In the genomic region with DNA sequence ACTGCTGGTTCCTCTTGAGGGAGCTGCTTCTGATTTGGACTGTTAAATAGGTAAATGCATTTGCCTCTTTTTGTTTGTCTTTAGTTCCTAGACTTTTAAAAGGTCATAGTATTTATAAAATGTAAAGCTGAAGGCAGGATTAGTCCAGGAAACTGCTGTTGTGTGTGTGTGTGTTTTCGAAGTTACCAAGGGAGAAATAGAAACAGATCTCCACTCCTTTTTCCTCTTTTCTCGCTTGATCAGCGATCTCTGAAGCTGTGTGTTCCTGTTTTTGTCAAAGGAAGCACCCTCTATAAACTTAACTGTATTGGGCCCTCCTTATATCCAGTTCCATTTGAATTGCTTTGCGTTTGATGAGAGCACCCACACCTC, we compare ENCODE assay signal across 8 cellular contexts. TPM values are rescaled to one million over a fixed set of nuclear protein-coding genes. Genes with fewer than 3 reads are reported as not detected.
A peak's percentile ranks its signal among the peaks of the same experiment; 100 is the strongest.
DNase-seq lines count a peak whose midpoint lies in the region; ATAC-seq and TF ChIP-seq lines count a peak whose summit lies in the region.

No MANE protein-coding gene starts in this region.

- H3K27ac Mint-ChIP-seq in dendritic cell treated with granulocyte-macrophage colony-stimulating factor and Interleukin-4, amounts not matched to agents 40 ng/mL and 50 ng/mL, for 4 days, result peak overlapping the region; percentile 100
- peak overlapping the region; percentile 99 for H3K27ac Mint-ChIP-seq in memory B cell

- H3K4me2 ChIP-seq in PC-9, result peak overlapping the region; percentile 95

- H3K4me3 Mint-ChIP-seq in dendritic cell treated with granulocyte-macrophage colony-stimulating factor and Interleukin-4, amounts not matched to agents 40 ng/mL and 50 ng/mL, for 4 days, result peak overlapping the region; percentile 99
- H3K4me3 Mint-ChIP-seq in memory B cell, result peak overlapping the region; percentile 99

- H3K4me1 ChIP-seq in PC-9 (replicated peaks; ENCODE audit: insufficient read depth), result peaks cover 19% of the 10 kb centered on the region
- H3K4me1 ChIP-seq in uterus, result no peaks in the 10 kb centered on the region

- no peak overlapping the region for H3K27ac ChIP-seq in PC-9
- H3K27ac ChIP-seq in uterus, result peak overlapping the region; percentile 88 to 89

- no peaks in the 10 kb centered on the region for H3K36me3 ChIP-seq in PC-9 (ENCODE audit: low read depth)
- H3K36me3 ChIP-seq in uterus, result no peaks in the 10 kb centered on the region

- peak in 2 of 3 experiments; percentile 27 to 39 for DNase-seq in NCI-H1417 (lab: John Stamatoyannopoulos, UW)
- DNase-seq in NCI-H1417 treated with DMSO at 0.1 percent for 48 hours (lab: John Stamatoyannopoulos, UW), result no peak
- DNase-seq in PC-9, result no peak
- peak in 1 of 2 donors; percentile 61 for DNase-seq in memory B cell (ENCODE audit: low spot score in 2 of 2)
- no peak for DNase-seq in uterus
- no peak for DNase-seq in OCI-M2 (lab: John Stamatoyannopoulos, UW; ENCODE audit: unreplicated experiment)

- H3K27me3 ChIP-seq in PC-9 (ENCODE audit: insufficient read depth, low read depth) (no peaks in the 10 kb centered on the region), uterus (no peaks in the 10 kb centered on the region)

- CTCF ChIA-PET in PC-9 (lab: Charles Lee), result no interaction called here

- peaks cover 4% of the 10 kb centered on the region; the same call in 1 of the 2 replicates for H3F3A ChIP-seq in PC-9 (ENCODE audit: insufficient read depth, low read depth)

- no peak for TF ChIP-seq POLR2A in uterus (IDR thresholded peaks at IDR 0.05)

- POLR2A ChIA-PET in PC-9 (lab: Charles Lee; ENCODE audit: unreplicated experiment), result interaction anchor here (0.6 kb wide), 1 partner anchor 91 kb away, joined by 3 read pairs; no protein-coding TSS in a partner anchor

- peaks cover 48% of the 10 kb centered on the region for H3K4me1 Mint-ChIP-seq in dendritic cell treated with granulocyte-macrophage colony-stimulating factor and Interleukin-4, amounts not matched to agents 40 ng/mL and 50 ng/mL, for 4 days (ENCODE audit: low read depth)
- H3K4me1 Mint-ChIP-seq in memory B cell, result peaks cover 34% of the 10 kb centered on the region

- TF ChIP-seq CTCF in PC-9 (conservative IDR thresholded peaks at IDR 0.05) (no peak), uterus (IDR thresholded peaks at IDR 0.05) (no peak)

- H3K9me3 ChIP-seq in PC-9 (ENCODE audit: insufficient read depth, low read depth), result no peaks in the 10 kb centered on the region
- H3K9me3 ChIP-seq in uterus, result no peaks in the 10 kb centered on the region

- BruUV-seq in PC-9 (replicated peaks; lab: Mats Ljungman, UMichigan), result TSS peak; percentile 42

- peaks cover 52% of the 10 kb centered on the region for H3K36me3 Mint-ChIP-seq in dendritic cell treated with granulocyte-macrophage colony-stimulating factor and Interleukin-4, amounts not matched to agents 40 ng/mL and 50 ng/mL, for 4 days (ENCODE audit: low read depth)
- peaks cover 24% of the 10 kb centered on the region for H3K36me3 Mint-ChIP-seq in memory B cell

- peaks cover 38% of the 10 kb centered on the region for H3K79me2 ChIP-seq in PC-9 (ENCODE audit: low read depth)

- H3K9me3 Mint-ChIP-seq in dendritic cell treated with granulocyte-macrophage colony-stimulating factor and Interleukin-4, amounts not matched to agents 40 ng/mL and 50 ng/mL, for 4 days, result no peaks in the 10 kb centered on the region
- no peaks in the 10 kb centered on the region for H3K9me3 Mint-ChIP-seq in memory B cell

- H3K4me3 ChIP-seq in PC-9 (peak overlapping the region; percentile 87), uterus (peak overlapping the region; percentile 81 to 88)

- peaks cover 8% of the 10 kb centered on the region; the same call in 1 of the 2 replicates for H4K20me1 ChIP-seq in PC-9 (ENCODE audit: insufficient read depth)

- peak overlapping the region; percentile 87 for H2AFZ ChIP-seq in PC-9

- peaks cover 2% of the 10 kb centered on the region for H3K27me3 Mint-ChIP-seq in dendritic cell treated with granulocyte-macrophage colony-stimulating factor and Interleukin-4, amounts not matched to agents 40 ng/mL and 50 ng/mL, for 4 days
- no peaks in the 10 kb centered on the region for H3K27me3 Mint-ChIP-seq in memory B cell

- intact Hi-C loops in PC-9 (cut with micrococcal nuclease; ENCODE audit: unreplicated experiment) (loop anchor here (2.0 to 10.0 kb wide), 4 partner anchors 69 to 262 kb away; a partner anchor contains a TSS), uterus (cut with DNase I; ENCODE audit: low total_unique reads) (no loop called here)
- intact Hi-C loops in dendritic cell treated with granulocyte-macrophage colony-stimulating factor and Interleukin-4, amounts not matched to agents 40 ng/mL and 50 ng/mL, for 4 days (cut with micrococcal nuclease), result loop anchor here (2.0 to 5.0 kb wide), 2 partner anchors 15 to 73 kb away; no protein-coding TSS in a partner anchor

- H3K9me2 ChIP-seq in PC-9 (ENCODE audit: insufficient read depth), result no peaks in the 10 kb centered on the region

- peak; percentile 44 for ATAC-seq in memory B cell (ENCODE audit: low read depth)
- no peak for ATAC-seq in HG03460 (IDR thresholded peaks at IDR 0.05; ENCODE audit: unreplicated experiment)

RNA-seq across cellular contexts. Expression of a gene that starts 0.8 kb away (rescaled TPM):
- total RNA-seq in PC-9 (2021) (36.7 and 42.4 TPM in 2 replicates), uterus (100 to 1,000 TPM in 2 of 4 donors, 10 to 100 TPM in 2; 22.5 to 128 (median 99.6) TPM)

Comparison
In these comparisons a context has a peak if more than half of its experiments do, and no peak if none do; other contexts are left out.
1. DNase-seq: peak in NCI-H1417 (2 of 3); none in NCI-H1417 treated with DMSO at 0.1 percent for 48 hours (single experiment), PC-9 (0 of 2), uterus (0 of 2) and OCI-M2 (single experiment).